In genomic region chr17:66630379-66630778, GRCh38 we compare ENCODE assay signal across 20 cellular contexts.
DNase-seq lines count a peak whose midpoint lies in the region; ATAC-seq, FAIRE-seq and TF ChIP-seq lines count a peak whose summit lies in the region.
"Had no signal": no experiment of that assay in that cellular context is flagged by ENCODE, and none has a peak within 500 bp of the region (broad histone marks: within the 10 kb centered on the region; RNA-seq: fewer than 3 reads in every experiment).

No MANE protein-coding gene starts in this region.

- no peaks in the 10 kb centered on the region for H3K79me2 ChIP-seq in Karpas-422 (ENCODE audit: low read length)
- H3K79me2 ChIP-seq in OCI-LY7 (ENCODE audit: insufficient read depth, low read depth, low read length) = no peaks in the 10 kb centered on the region

- H3K9me2 ChIP-seq in Karpas-422 (replicated peaks; ENCODE audit: insufficient read depth, low read length) (no peaks in the 10 kb centered on the region), OCI-LY7 (ENCODE audit: insufficient read depth, low read length) (no peaks in the 10 kb centered on the region)

- no peak overlapping the region for H3K4me2 ChIP-seq in A549
- H3K4me2 ChIP-seq in Karpas-422 (ENCODE audit: low read depth, low read length, poor library complexity, severe bottlenecking) = no peak overlapping the region
- H3K4me2 ChIP-seq in OCI-LY7 (ENCODE audit: low read length) = no peak overlapping the region
- H3K4me2 ChIP-seq: BLaER1 had no signal

- TF ChIP-seq EP300 in A549 (IDR thresholded peaks at IDR 0.05) = no peak

- H3K9ac ChIP-seq in Karpas-422 (ENCODE audit: low read length) = no peak overlapping the region
- H3K9ac ChIP-seq: BLaER1, GM23248 had no signal

- H3K27me3 ChIP-seq in Karpas-422 (ENCODE audit: low read length) (no peaks in the 10 kb centered on the region), gastrocnemius medialis (no peaks in the 10 kb centered on the region)
- H3K27me3 ChIP-seq: BLaER1 had no signal

- H3K4me1 ChIP-seq in A549 (no peaks in the 10 kb centered on the region), Karpas-422 (ENCODE audit: low read length) (no peaks in the 10 kb centered on the region), gastrocnemius medialis (peaks cover 12 to 23% of the 10 kb centered on the region in 2 donors), OCI-LY7 (ENCODE audit: insufficient read depth, low read length, poor library complexity, severe bottlenecking) (no peaks in the 10 kb centered on the region)
- H3K4me1 ChIP-seq: BLaER1, Caco-2 had no signal

- no peaks in the 10 kb centered on the region for H3K36me3 Mint-ChIP-seq in chondrocyte (ENCODE audit: low read depth)
- H3K36me3 Mint-ChIP-seq: CD4-positive, CD25-positive, alpha-beta regulatory T cell had no signal

- peaks cover 33% of the 10 kb centered on the region for H3K4me1 Mint-ChIP-seq in chondrocyte (ENCODE audit: low read depth)
- H3K4me1 Mint-ChIP-seq: B cell had no signal

- no peak for DNase-seq in A549 (ENCODE audit: low read depth in 1 of 2, low spot score in 1 of 2)
- peak; percentile 37 for DNase-seq in Karpas-422
- DNase-seq in chondrocyte (ENCODE audit: low spot score) = no peak
- no peak for DNase-seq in gastrocnemius medialis
- no peak for DNase-seq in OCI-LY7 (ENCODE audit: low spot score)
- DNase-seq: Caco-2; CD4-positive, CD25-positive, alpha-beta regulatory T cell; DMS153; DND-41; GM23248; H7; HCEC 1CT had no signal

- POLR2A ChIA-PET in A549 (lab: Yijun Ruan, JAX) (no interaction called here), OCI-LY7 (lab: Charles Lee) (interaction anchor here (0.6 to 1.6 kb wide), 3 partner anchors 9 to 21 kb away, joined by 4 read pairs; no protein-coding TSS in a partner anchor)

- ATAC-seq in A549 (no peak), gastrocnemius medialis (peak; percentile 67 to 68), GM21367 (IDR thresholded peaks at IDR 0.05; ENCODE audit: unreplicated experiment) (no peak)
- ATAC-seq: CD8-positive, alpha-beta T cell had no signal

- H3K27ac Mint-ChIP-seq in chondrocyte (ENCODE audit: unreplicated experiment) = peak overlapping the region; percentile 76
- H3K27ac Mint-ChIP-seq: B cell; CD8-positive, alpha-beta T cell had no signal

- 90% methylated on average over 2 of the region's 2 CpGs for WGBS in A549 (ENCODE audit: missing lambda C conversion rate)

- no peaks in the 10 kb centered on the region for H3K9me3 Mint-ChIP-seq in chondrocyte (ENCODE audit: low read depth)
- H3K9me3 Mint-ChIP-seq: CD8-positive, alpha-beta T cell had no signal

- H3K4me3 ChIP-seq in A549 (no peak overlapping the region), Karpas-422 (ENCODE audit: low read length) (no peak overlapping the region), gastrocnemius medialis (no peak overlapping the region), OCI-LY7 (ENCODE audit: low read depth, low read length, poor library complexity, severe bottlenecking) (no peak overlapping the region)
- H3K4me3 ChIP-seq: BLaER1, GM23248 had no signal

- FAIRE-seq in A549 (lab: Jason Lieb, UNC) = peak; percentile 56
- FAIRE-seq: G401.6, GM12892, H1 had no signal

- peaks cover 22% of the 10 kb centered on the region for H4K20me1 ChIP-seq in Karpas-422 (ENCODE audit: insufficient read depth, low read depth, low read length)
- H4K20me1 ChIP-seq in OCI-LY7 (ENCODE audit: insufficient read depth, low read length) = no peaks in the 10 kb centered on the region
- H4K20me1 ChIP-seq: BLaER1 had no signal

- H2AFZ ChIP-seq in Karpas-422 (ENCODE audit: low read length) (no peak overlapping the region), OCI-LY7 (ENCODE audit: low read length) (no peak overlapping the region)
- H2AFZ ChIP-seq: GM23248 had no signal

- intact Hi-C loops in gastrocnemius medialis (cut with DNase I; ENCODE audit: low total_unique reads) (no loop called here), OCI-LY7 (cut with micrococcal nuclease; ENCODE audit: unreplicated experiment) (no loop called here)

- no peaks in the 10 kb centered on the region for H3K9me3 ChIP-seq in A549
- H3K9me3 ChIP-seq in Karpas-422 (ENCODE audit: low read length) = no peaks in the 10 kb centered on the region
- H3K9me3 ChIP-seq in gastrocnemius medialis = no peaks in the 10 kb centered on the region
- H3K9me3 ChIP-seq in OCI-LY7 (ENCODE audit: low read length) = no peaks in the 10 kb centered on the region
- H3K9me3 ChIP-seq: BLaER1, Caco-2 had no signal

- BruUV-seq in OCI-LY7 (replicated peaks; lab: Mats Ljungman, UMichigan) = no TSS peak

- TF ChIP-seq POLR2A in A549 (IDR thresholded peaks at IDR 0.05; ENCODE audit: low read length) (no peak), gastrocnemius medialis (IDR thresholded peaks at IDR 0.05) (no peak)

- no peak for TF ChIP-seq RAD21 in A549 (conservative IDR thresholded peaks at IDR 0.05 in 1 of 2, IDR thresholded peaks at IDR 0.05 in 1 of 2)

- H3K27ac ChIP-seq in A549 (no peak overlapping the region), Karpas-422 (ENCODE audit: low read length) (no peak overlapping the region), gastrocnemius medialis (peak overlapping the region; percentile 26 to 60 (median 40)), OCI-LY7 (ENCODE audit: low read depth, low read length, poor library complexity, severe bottlenecking) (no peak overlapping the region)
- H3K27ac ChIP-seq: BLaER1, C4-2B, GM23248 had no signal

- in situ Hi-C loops in gastrocnemius medialis (cut with MboI; ENCODE audit: low sequenced_read_pairs in 4 of 4) = no loop called here

- TF ChIP-seq CTCF in A549 (IDR thresholded peaks at IDR 0.05) (no peak), chondrocyte (IDR thresholded peaks at IDR 0.05) (no peak), gastrocnemius medialis (IDR thresholded peaks at IDR 0.05 in 4 of 5, conservative IDR thresholded peaks at IDR 0.05 in 1 of 5) (no peak), OCI-LY7 (conservative IDR thresholded peaks at IDR 0.05; ENCODE audit: low read length) (no peak)

- H3K4me3 Mint-ChIP-seq in chondrocyte (ENCODE audit: unreplicated experiment) = no peak overlapping the region
- H3K4me3 Mint-ChIP-seq: B cell; CD4-positive, CD25-positive, alpha-beta regulatory T cell; CD8-positive, alpha-beta T cell had no signal

- H3K27me3 Mint-ChIP-seq in chondrocyte (ENCODE audit: low read depth) = no peaks in the 10 kb centered on the region
- H3K27me3 Mint-ChIP-seq: B cell; CD4-positive, CD25-positive, alpha-beta regulatory T cell had no signal

- H3K36me3 ChIP-seq in Karpas-422 (ENCODE audit: insufficient read depth, low read length) (no peaks in the 10 kb centered on the region), gastrocnemius medialis (no peaks in the 10 kb centered on the region), OCI-LY7 (ENCODE audit: insufficient read depth, low read length) (no peaks in the 10 kb centered on the region)
- H3K36me3 ChIP-seq: BLaER1 had no signal

- CTCF ChIA-PET in A549 (lab: Yijun Ruan, JAX) = interaction anchor here (0.6 to 2.4 kb wide), 5 partner anchors 9 to 430 kb away, joined by 3 to 7 read pairs (median 4); no protein-coding TSS in a partner anchor
- CTCF ChIA-PET in OCI-LY7 (lab: Charles Lee; ENCODE audit: unreplicated experiment) = interaction anchor here (0.9 kb wide), 1 partner anchor 423 kb away, joined by 3 read pairs; no protein-coding TSS in a partner anchor

TF ChIP-seq in A549, 52 proteins besides CTCF, POLR2A, EP300 and RAD21:
- no peak for TF ChIP-seq ZSCAN20 (CRISPR knock-in tag; IDR thresholded peaks at IDR 0.05)
- TF ChIP-seq POLR2AphosphoS2 (conservative IDR thresholded peaks at IDR 0.05; ENCODE audit: low read length) = no peak
- no peak for TF ChIP-seq RNF2 (IDR thresholded peaks at IDR 0.05; ENCODE audit: borderline replicate concordance, low read depth)
- no peak for TF ChIP-seq REST (IDR thresholded peaks at IDR 0.05)
- no peak for TF ChIP-seq RARB (CRISPR knock-in tag; IDR thresholded peaks at IDR 0.05)
- no peak for TF ChIP-seq GATA3 (IDR thresholded peaks at IDR 0.05; ENCODE audit: borderline replicate concordance)
- TF ChIP-seq CHD4 (IDR thresholded peaks at IDR 0.05; ENCODE audit: borderline replicate concordance) = no peak
- no peak for TF ChIP-seq SREBF2 (IDR thresholded peaks at IDR 0.05)
- TF ChIP-seq EHF (CRISPR knock-in tag; IDR thresholded peaks at IDR 0.05) = no peak
- TF ChIP-seq MAX (IDR thresholded peaks at IDR 0.05) = no peak

Comparison
In these comparisons a context has a peak if more than half of its experiments do, and no peak if none do; other contexts are left out.
1. ATAC-seq: peak in gastrocnemius medialis (2 of 2); none in A549 (0 of 2) and GM21367 (single experiment).
2. H3K27ac ChIP-seq: peak in gastrocnemius medialis (4 of 4); none in A549 (0 of 2), Karpas-422 (single experiment) and OCI-LY7 (single experiment).